In genomic region chr6:34484899-34485298, GRCh38 we compare ENCODE assay signal across 9 cellular contexts. TPM values are rescaled to one million over a fixed set of nuclear protein-coding genes. Genes with fewer than 3 reads are reported as not detected.
DNase-seq lines count a peak whose midpoint lies in the region; TF ChIP-seq lines count a peak whose summit lies in the region.
"Had no signal": no experiment of that assay in that cellular context is flagged by ENCODE, and none has a peak within 500 bp of the region (broad histone marks: within the 10 kb centered on the region; RNA-seq: fewer than 3 reads in every experiment).

No MANE protein-coding gene starts in this region.

- TF ChIP-seq EP300 in tibial nerve (IDR thresholded peaks at IDR 0.05), result no peak

- TF ChIP-seq CTCF in GM20000 (IDR thresholded peaks at IDR 0.05; ENCODE audit: extremely low read depth, missing control alignments) (no peak), tibial nerve (IDR thresholded peaks at IDR 0.05) (no peak)

- no peaks in the 10 kb centered on the region for H3K9me3 ChIP-seq in tibial nerve

- no peak overlapping the region for H3K27ac ChIP-seq in tibial nerve

- DNase-seq in GM20000 (ENCODE audit: low spot score), result peak; percentile 50
- DNase-seq in T-helper 2 cell, result peak in 3 of 5 experiments; percentile 34 to 76 (median 35)
- DNase-seq in activated naive CD8-positive, alpha-beta T cell treated with anti-CD3 and anti-CD28 coated beads, Interleukin-2, amount 50 U/mL, for 16 hours (ENCODE audit: low read depth, low spot score), result peak; percentile 56
- DNase-seq in stimulated activated CD4-positive, alpha-beta T cell treated with anti-CD3 and anti-CD28 coated beads, TNF-alpha, amount 100 ng/mL, for 1 hour (ENCODE audit: low read depth in 3 of 3, low spot score in 1 of 3), result peak; percentile 35 to 47 (median 45)
- no peak for DNase-seq in EL
- DNase-seq in tibial nerve (ENCODE audit: low spot score in 2 of 2), result no peak
- no peak for DNase-seq in Ammon's horn (ENCODE audit: low spot score)
- no peak for DNase-seq in retina

- no peak overlapping the region for H3K4me3 ChIP-seq in tibial nerve

- 70 to 72% methylated on average over 7 of the region's 7 CpGs for WGBS in tibial nerve, 2 donors

- no peaks in the 10 kb centered on the region for H3K27me3 ChIP-seq in tibial nerve

- TF ChIP-seq POLR2A in tibial nerve (IDR thresholded peaks at IDR 0.05), result no peak

- H3K4me1 ChIP-seq in tibial nerve, result no peaks in the 10 kb centered on the region

- H3K36me3 ChIP-seq in tibial nerve, result no peaks in the 10 kb centered on the region

RNA-seq across cellular contexts. Expression of gene PACSIN1, which starts 19.0 kb away (rescaled TPM):
- 1 to 10 TPM in 1 of 4 donors, under 1 TPM in 2, not detected in 1; 0.30 to 2.6 (median 0.42) TPM for total RNA-seq in tibial nerve
- total RNA-seq: left lobe of liver had no signal

RNA-seq across cellular contexts. Expression of gene RPS10, which starts 59.0 kb away (rescaled TPM):
- 1,000 to 10,000 TPM; 1,731 to 2,603 (median 2,031) TPM for total RNA-seq in tibial nerve

Comparison
In these comparisons a context has a peak if more than half of its experiments do, and no peak if none do; other contexts are left out.
1. DNase-seq: peak in GM20000 (single experiment), T-helper 2 cell (3 of 5), activated naive CD8-positive, alpha-beta T cell treated with anti-CD3 and anti-CD28 coated beads, Interleukin-2, amount 50 U/mL, for 16 hours (single experiment) and stimulated activated CD4-positive, alpha-beta T cell treated with anti-CD3 and anti-CD28 coated beads, TNF-alpha, amount 100 ng/mL, for 1 hour (3 of 3); none in EL (single experiment), tibial nerve (0 of 2), Ammon's horn (single experiment) and retina (single experiment).